Comparison of ENCODE assay signal across 26 cellular contexts in the genomic region with DNA sequence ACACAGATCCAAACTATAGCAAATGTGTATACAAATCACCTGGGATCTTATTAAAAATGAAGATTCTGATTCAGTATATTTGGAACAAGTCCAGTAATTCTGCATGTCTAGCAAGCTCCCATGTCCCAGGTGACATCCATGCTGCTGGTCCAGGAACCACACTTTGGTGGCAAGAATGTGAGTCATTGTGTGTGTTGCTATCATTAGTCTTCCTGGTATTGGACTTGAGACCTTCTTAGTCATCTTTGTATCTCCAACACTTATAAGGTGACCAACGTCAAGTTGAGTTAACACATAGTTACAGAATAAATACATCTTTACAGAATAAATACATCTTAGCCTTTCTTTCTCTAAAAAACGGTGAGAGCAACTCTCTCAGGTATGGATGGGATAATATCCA.
DNase-seq lines count a peak whose midpoint lies in the region; ATAC-seq lines count a peak whose summit lies in the region.
"Had no signal": no experiment of that assay in that cellular context is flagged by ENCODE, and none has a peak within 500 bp of the region (broad histone marks: within the 10 kb centered on the region; RNA-seq: fewer than 3 reads in every experiment).

No MANE protein-coding gene starts in this region.

- H3K4me3 ChIP-seq in CD8-positive, alpha-beta memory T cell (ENCODE audit: low read length) = no peak overlapping the region
- no peak overlapping the region for H3K4me3 ChIP-seq in HAP-1
- H3K4me3 ChIP-seq: cardiac muscle cell, coronary artery, esophagus muscularis mucosa, gastroesophageal sphincter had no signal

- CTCF ChIA-PET in CD8-positive, alpha-beta memory T cell (lab: Charles Lee) = no interaction called here

- H3K27ac Mint-ChIP-seq in CD8-positive, alpha-beta memory T cell = no peak overlapping the region
- H3K27ac Mint-ChIP-seq: activated CD4-positive, alpha-beta memory T cell treated with anti-CD3 and anti-CD28 coated beads, Interleukin-2, amount 10 ng/mL, durations not matched to agents 7 days and 5 days; activated naive CD8-positive, alpha-beta T cell; CD4-positive, CD25-positive, alpha-beta regulatory T cell; immature natural killer cell had no signal

- POLR2A ChIA-PET in CD8-positive, alpha-beta memory T cell (lab: Charles Lee) = no interaction called here

- no peaks in the 10 kb centered on the region for H3K36me3 ChIP-seq in CD8-positive, alpha-beta memory T cell (ENCODE audit: insufficient read depth, low read length)
- H3K36me3 ChIP-seq in HAP-1 (replicated peaks) = no peaks in the 10 kb centered on the region
- H3K36me3 ChIP-seq: cardiac muscle cell, esophagus muscularis mucosa, gastroesophageal sphincter, neutrophil had no signal

- ATAC-seq in HG02642 (IDR thresholded peaks at IDR 0.05; ENCODE audit: poor library complexity, unreplicated experiment) = no peak
- ATAC-seq: gastroesophageal sphincter, left lobe of liver had no signal

- no peak for DNase-seq in CD8-positive, alpha-beta memory T cell
- DNase-seq in HT1080 (ENCODE audit: low read depth) (peak; percentile 64), RPMI7951 (ENCODE audit: low read depth) (peak; percentile 42), glomerular visceral epithelial cell (ENCODE audit: extremely low spot score) (peak; percentile 13), HAP-1 (ENCODE audit: low spot score in 2 of 2) (no peak), dedifferentiated amniotic fluid mesenchymal stem cell (ENCODE audit: extremely low spot score) (no peak), medulla oblongata (ENCODE audit: extremely low spot score) (no peak)
- DNase-seq: activated CD4-positive, alpha-beta memory T cell treated with anti-CD3 and anti-CD28 coated beads, Interleukin-2, amount 10 ng/mL, durations not matched to agents 7 days and 5 days; activated CD4-positive, alpha-beta T cell treated with anti-CD3 and anti-CD28 coated beads for 1 hour; aorta; CD4-positive, CD25-positive, alpha-beta regulatory T cell; hypothalamus; immature natural killer cell; KBM-7; mesendoderm; stimulated activated CD4-positive, alpha-beta T cell treated with anti-CD3 and anti-CD28 coated beads, Interleukin-15, amount 100 ng/mL, for 24 hours; stimulated activated naive CD4-positive, alpha-beta T cell treated with Interleukin-2 at 50 U/mL for 16 hours; T-helper 1 cell had no signal

- no peaks in the 10 kb centered on the region for H3K9me3 ChIP-seq in CD8-positive, alpha-beta memory T cell (ENCODE audit: low read length)
- peaks cover 4% of the 10 kb centered on the region; the same call in 1 of the 2 replicates for H3K9me3 ChIP-seq in HAP-1
- H3K9me3 ChIP-seq: neutrophil had no signal

- H3K4me3 Mint-ChIP-seq in CD8-positive, alpha-beta memory T cell = no peak overlapping the region
- H3K4me3 Mint-ChIP-seq: activated CD4-positive, alpha-beta memory T cell treated with anti-CD3 and anti-CD28 coated beads, Interleukin-2, amount 10 ng/mL, durations not matched to agents 7 days and 5 days; activated naive CD8-positive, alpha-beta T cell; CD4-positive, CD25-positive, alpha-beta regulatory T cell; immature natural killer cell had no signal

- no peaks in the 10 kb centered on the region for H3K9me3 Mint-ChIP-seq in CD8-positive, alpha-beta memory T cell
- H3K9me3 Mint-ChIP-seq: activated CD4-positive, alpha-beta memory T cell treated with anti-CD3 and anti-CD28 coated beads, Interleukin-2, amount 10 ng/mL, durations not matched to agents 7 days and 5 days; immature natural killer cell had no signal

- H3K4me1 Mint-ChIP-seq in CD8-positive, alpha-beta memory T cell = no peaks in the 10 kb centered on the region
- H3K4me1 Mint-ChIP-seq: activated CD4-positive, alpha-beta memory T cell treated with anti-CD3 and anti-CD28 coated beads, Interleukin-2, amount 10 ng/mL, durations not matched to agents 7 days and 5 days; CD4-positive, CD25-positive, alpha-beta regulatory T cell; immature natural killer cell had no signal

- no peaks in the 10 kb centered on the region for H3K27me3 ChIP-seq in CD8-positive, alpha-beta memory T cell (ENCODE audit: insufficient read depth, low read length, poor library complexity, severe bottlenecking)
- no peaks in the 10 kb centered on the region for H3K27me3 ChIP-seq in HAP-1 (ENCODE audit: low read depth)
- H3K27me3 ChIP-seq: esophagus muscularis mucosa, gastroesophageal sphincter, neutrophil had no signal

- H3K27me3 Mint-ChIP-seq in CD8-positive, alpha-beta memory T cell = peaks cover 8 to 43% of the 10 kb centered on the region in 2 donors

- peak overlapping the region; percentile 14 for H3K27ac ChIP-seq in CD8-positive, alpha-beta memory T cell (ENCODE audit: low read depth, low read length)
- H3K27ac ChIP-seq: cardiac muscle cell, coronary artery, esophagus muscularis mucosa, gastroesophageal sphincter, neutrophil had no signal

- H3K36me3 Mint-ChIP-seq in CD8-positive, alpha-beta memory T cell = no peaks in the 10 kb centered on the region
- H3K36me3 Mint-ChIP-seq: activated naive CD8-positive, alpha-beta T cell; CD4-positive, CD25-positive, alpha-beta regulatory T cell; immature natural killer cell had no signal

- H3K4me1 ChIP-seq in CD8-positive, alpha-beta memory T cell (ENCODE audit: insufficient read depth, low read length) = no peaks in the 10 kb centered on the region
- peaks cover 5% of the 10 kb centered on the region for H3K4me1 ChIP-seq in HAP-1
- H3K4me1 ChIP-seq: gastroesophageal sphincter had no signal

- in situ Hi-C loops in HAP-1 (cut with MboI; ENCODE audit: low sequenced_read_pairs) = loop anchor here (5.0 kb wide), 1 partner anchor 292 kb away; no protein-coding TSS in a partner anchor

Comparison
In these comparisons a context has a peak if more than half of its experiments do, and no peak if none do; other contexts are left out.
1. DNase-seq: peak in HT1080 (single experiment), RPMI7951 (single experiment) and glomerular visceral epithelial cell (single experiment); none in CD8-positive, alpha-beta memory T cell (0 of 5), HAP-1 (0 of 2), dedifferentiated amniotic fluid mesenchymal stem cell (single experiment) and medulla oblongata (single experiment).